ENCODE assay signal across 23 cellular contexts in genomic region chr12:89528434-89528833, GRCh38. TPM values are rescaled to one million over a fixed set of nuclear protein-coding genes. Genes with fewer than 3 reads are reported as not detected.
DNase-seq lines count a peak whose midpoint lies in the region; ATAC-seq, FAIRE-seq and TF ChIP-seq lines count a peak whose summit lies in the region.
"Had no signal": no experiment of that assay in that cellular context is flagged by ENCODE, and none has a peak within 500 bp of the region (broad histone marks: within the 10 kb centered on the region; RNA-seq: fewer than 3 reads in every experiment).

No MANE protein-coding gene starts in this region.

- H3K4me3 Mint-ChIP-seq in CD4-positive, CD25-positive, alpha-beta regulatory T cell = no peak overlapping the region
- H3K4me3 Mint-ChIP-seq: activated CD4-positive, alpha-beta T cell treated with anti-CD3 and anti-CD28 coated beads, Interleukin-2, amount 10 ng/mL, durations not matched to agents 7 days and 5 days; HFFc6; stimulated activated naive CD8-positive, alpha-beta T cell treated with anti-CD3 and anti-CD28 coated beads, Interleukin-15, Interleukin-2, amounts not matched to agents 100 ng/mL and 50 ng/mL, for 24 hours had no signal

- H3K9ac ChIP-seq in BLaER1 treated with 17β-estradiol and CSF1 and Interleukin-3, amounts not matched to agents 10 nM and 100 nM = no peak overlapping the region
- H3K9ac ChIP-seq in K562 (ENCODE audit: insufficient read depth in 1 of 2, low read depth in 2 of 2, low read length in 2 of 2) = no peak overlapping the region

- no peak for TF ChIP-seq RAD21 in K562 (CRISPR knock-in tag; conservative IDR thresholded peaks at IDR 0.05 in 1 of 2, IDR thresholded peaks at IDR 0.05 in 1 of 2)

- in situ Hi-C loops in K562 (cut with MboI) = loop anchor here (5.0 to 25.0 kb wide), 4 partner anchors 56 to 1309 kb away; no protein-coding TSS in a partner anchor
- in situ Hi-C loops in GM13976 (cut with MboI; ENCODE audit: low sequenced_read_pairs, unreplicated experiment) = loop anchor here (5.0 to 25.0 kb wide), 4 partner anchors 56 to 1384 kb away; no protein-coding TSS in a partner anchor

- peak overlapping the region in 3 of 11 experiments; percentile 4 to 36 (median 10); a peak in 1 of 22 replicates for H3K27ac ChIP-seq in BLaER1 treated with 17β-estradiol and CSF1 and Interleukin-3, amounts not matched to agents 10 nM and 100 nM
- no peak overlapping the region for H3K27ac ChIP-seq in CD4-positive, CD25-positive, alpha-beta regulatory T cell (ENCODE audit: insufficient read depth, low read length, poor library complexity, severe bottlenecking)
- 0 out of 3 replicates have a peak overlapping the region, but pooled peaks have one; percentile 20 for H3K27ac ChIP-seq in K562 (ENCODE audit: extremely low read depth, low read depth, low read length)
- H3K27ac ChIP-seq: cardiac muscle cell, ovary, right atrium auricular region had no signal

- peak overlapping the region in 2 of 3 donors; percentile 2 to 52 for H3K27ac Mint-ChIP-seq in CD4-positive, CD25-positive, alpha-beta regulatory T cell
- H3K27ac Mint-ChIP-seq: activated CD4-positive, alpha-beta T cell treated with anti-CD3 and anti-CD28 coated beads, Interleukin-2, amount 10 ng/mL, durations not matched to agents 7 days and 5 days; HFFc6; stimulated activated naive CD8-positive, alpha-beta T cell treated with anti-CD3 and anti-CD28 coated beads, Interleukin-15, Interleukin-2, amounts not matched to agents 100 ng/mL and 50 ng/mL, for 24 hours had no signal

- intact Hi-C loops in K562 (cut with micrococcal nuclease) = loop anchor here (10.0 kb wide), 2 partner anchors 474 to 1384 kb away; partner anchors contain the start of genes CEP290 and TMTC3

- H3K27me3 ChIP-seq in BLaER1 treated with 17β-estradiol and CSF1 and Interleukin-3, amounts not matched to agents 10 nM and 100 nM = no peaks in the 10 kb centered on the region
- no peaks in the 10 kb centered on the region for H3K27me3 ChIP-seq in CD4-positive, CD25-positive, alpha-beta regulatory T cell (ENCODE audit: control insufficient read depth, insufficient read depth, low read length)
- no peaks in the 10 kb centered on the region for H3K27me3 ChIP-seq in K562 (ENCODE audit: control insufficient read depth in 2 of 2, insufficient read depth in 2 of 2, low read length in 2 of 2)
- H3K27me3 ChIP-seq: cardiac muscle cell, ovary, right atrium auricular region had no signal

- WGBS in K562 (ENCODE audit: insufficient coverage, low coverage, missing lambda C conversion rate) = 31% methylated on average over 4 of the region's 4 CpGs

- POLR2A ChIA-PET in K562 (lab: Yijun Ruan, JAX) = no interaction called here

- TF ChIP-seq EP300 in K562 (IDR thresholded peaks at IDR 0.05; ENCODE audit: low read length) = no peak

- no peak overlapping the region for H3K4me3 ChIP-seq in BLaER1 treated with 17β-estradiol and CSF1 and Interleukin-3, amounts not matched to agents 10 nM and 100 nM
- no peak overlapping the region for H3K4me3 ChIP-seq in CD4-positive, CD25-positive, alpha-beta regulatory T cell (ENCODE audit: low read depth, low read length)
- H3K4me3 ChIP-seq in NB4 (ENCODE audit: low read depth, low read length) = no peak overlapping the region
- no peak overlapping the region for H3K4me3 ChIP-seq in K562
- H3K4me3 ChIP-seq: cardiac muscle cell, ovary, right atrium auricular region had no signal

- peak overlapping the region in 9 of 11 experiments; percentile 2 to 97 (median 48); a peak in 12 of 22 replicates for H3K4me2 ChIP-seq in BLaER1 treated with 17β-estradiol and CSF1 and Interleukin-3, amounts not matched to agents 10 nM and 100 nM
- H3K4me2 ChIP-seq in K562 (ENCODE audit: insufficient read depth, low read length) = no peak overlapping the region; the same call in 1 of the 2 replicates

- no peaks in the 10 kb centered on the region for H3K27me3 Mint-ChIP-seq in CD4-positive, CD25-positive, alpha-beta regulatory T cell
- H3K27me3 Mint-ChIP-seq: activated CD4-positive, alpha-beta T cell treated with anti-CD3 and anti-CD28 coated beads, Interleukin-2, amount 10 ng/mL, durations not matched to agents 7 days and 5 days; stimulated activated naive CD8-positive, alpha-beta T cell treated with anti-CD3 and anti-CD28 coated beads, Interleukin-15, Interleukin-2, amounts not matched to agents 100 ng/mL and 50 ng/mL, for 24 hours had no signal

- BruUV-seq in K562 (replicated peaks; lab: Mats Ljungman, UMichigan) = no TSS peak

- peaks cover 15 to 40% (median 26%) of the 10 kb centered on the region in 4 donors for H3K4me1 Mint-ChIP-seq in CD4-positive, CD25-positive, alpha-beta regulatory T cell

- no peak for TF ChIP-seq CTCF in NB4 (IDR thresholded peaks at IDR 0.05; ENCODE audit: low read depth, low read length)
- no peak for TF ChIP-seq CTCF in K562 (IDR thresholded peaks at IDR 0.05 in 2 of 3, conservative IDR thresholded peaks at IDR 0.05 in 1 of 3; ENCODE audit: insufficient read depth in 2 of 3, low read depth in 1 of 3, low read length in 3 of 3)
- TF ChIP-seq CTCF in GM13976 (IDR thresholded peaks at IDR 0.05; ENCODE audit: borderline replicate concordance, control extremely low read depth, extremely low read depth, insufficient read depth, missing control alignments) = no peak

- peaks cover 9 to 44% (median 27%) of the 10 kb centered on the region in 10 experiments for H3K4me1 ChIP-seq in BLaER1 treated with 17β-estradiol and CSF1 and Interleukin-3, amounts not matched to agents 10 nM and 100 nM
- H3K4me1 ChIP-seq in CD4-positive, CD25-positive, alpha-beta regulatory T cell (ENCODE audit: control insufficient read depth, insufficient read depth, low read length, poor library complexity, severe bottlenecking) = peaks cover 7% of the 10 kb centered on the region
- peaks cover 4 to 23% of the 10 kb centered on the region in 2 experiments; a peak in 4 of 5 replicates for H3K4me1 ChIP-seq in K562 (replicated peaks in 1 of 2; ENCODE audit: control insufficient read depth in 2 of 2, insufficient read depth in 2 of 2, low read length in 2 of 2)

- peaks cover 9% of the 10 kb centered on the region for H3K36me3 Mint-ChIP-seq in CD4-positive, CD25-positive, alpha-beta regulatory T cell

- peaks cover 31% of the 10 kb centered on the region for H3K79me2 ChIP-seq in K562 (ENCODE audit: control insufficient read depth, insufficient read depth, low read length)

- DNase-seq in CD4-positive, CD25-positive, alpha-beta regulatory T cell = no peak
- DNase-seq in NB4 (ENCODE audit: low read depth) (peak; percentile 49), K562 (ENCODE audit: extremely low read depth in 1 of 4, low spot score in 3 of 4) (no peak), GM13976 (ENCODE audit: low spot score) (no peak), SIG-M5 (lab: John Stamatoyannopoulos, UW) (no peak)
- DNase-seq: activated CD4-positive, alpha-beta T cell treated with anti-CD3 and anti-CD28 coated beads, Interleukin-2, amount 10 ng/mL, durations not matched to agents 7 days and 5 days; activated gamma-delta T cell; amygdala; COR-L47; dermis blood vessel endothelial cell; DMS79 treated with DMSO at 0.1 percent for 48 hours; HFFc6; NCI-H1436 treated with DMSO at 0.1 percent for 48 hours; NCI-H524; ovary; stimulated activated CD4-positive, alpha-beta T cell treated with anti-CD3 and anti-CD28 coated beads, Interleukin-4, amount 100 ng/mL, for 4 hours; trophoblast cell had no signal

- peaks cover 3 to 7% (median 4%) of the 10 kb centered on the region in 11 experiments; a peak in 19 of 22 replicates for H3K36me3 ChIP-seq in BLaER1 treated with 17β-estradiol and CSF1 and Interleukin-3, amounts not matched to agents 10 nM and 100 nM
- peaks cover 2% of the 10 kb centered on the region for H3K36me3 ChIP-seq in CD4-positive, CD25-positive, alpha-beta regulatory T cell (ENCODE audit: control insufficient read depth, insufficient read depth, low read length)
- peaks cover 4% of the 10 kb centered on the region; the same call in 1 of the 3 replicates for H3K36me3 ChIP-seq in K562 (ENCODE audit: control insufficient read depth, insufficient read depth, low read length)
- H3K36me3 ChIP-seq: cardiac muscle cell, ovary, right atrium auricular region had no signal

- no peak for FAIRE-seq in K562 (lab: Jason Lieb, UNC)

- H4K20me1 ChIP-seq in BLaER1 treated with 17β-estradiol and CSF1 and Interleukin-3, amounts not matched to agents 10 nM and 100 nM = peaks cover 0 to 10% (median under 1%) of the 10 kb centered on the region in 11 experiments; a peak in 10 of 22 replicates
- no peaks in the 10 kb centered on the region for H4K20me1 ChIP-seq in K562 (replicated peaks; ENCODE audit: control insufficient read depth, insufficient read depth, low read length)

- CTCF ChIA-PET in K562 (lab: Yijun Ruan, JAX; ENCODE audit: low intra/inter-chr PET ratio) = interaction anchor here (3.1 kb wide), 1 partner anchor 512 kb away, joined by 19 read pairs; no protein-coding TSS in a partner anchor

- H3K9me3 ChIP-seq in BLaER1 treated with 17β-estradiol and CSF1 and Interleukin-3, amounts not matched to agents 10 nM and 100 nM (replicated peaks in 1 of 11) = peaks cover 0 to 5% (median 0%) of the 10 kb centered on the region in 11 experiments; a peak in 2 of 22 replicates
- no peaks in the 10 kb centered on the region for H3K9me3 ChIP-seq in CD4-positive, CD25-positive, alpha-beta regulatory T cell (ENCODE audit: control insufficient read depth in 2 of 2, low read length in 2 of 2)
- no peaks in the 10 kb centered on the region for H3K9me3 ChIP-seq in K562 (replicated peaks; ENCODE audit: control insufficient read depth, insufficient read depth, low read depth, low read length)
- H3K9me3 ChIP-seq: ovary, right atrium auricular region had no signal

- no peaks in the 10 kb centered on the region for H3K9me3 Mint-ChIP-seq in CD4-positive, CD25-positive, alpha-beta regulatory T cell
- H3K9me3 Mint-ChIP-seq: activated CD4-positive, alpha-beta T cell treated with anti-CD3 and anti-CD28 coated beads, Interleukin-2, amount 10 ng/mL, durations not matched to agents 7 days and 5 days; HFFc6; stimulated activated naive CD8-positive, alpha-beta T cell treated with anti-CD3 and anti-CD28 coated beads, Interleukin-15, Interleukin-2, amounts not matched to agents 100 ng/mL and 50 ng/mL, for 24 hours had no signal

- ATAC-seq in CD4-positive, CD25-positive, alpha-beta regulatory T cell (ENCODE audit: low read depth in 2 of 2) = no peak
- ATAC-seq in K562 (no peak), HG02571 (IDR thresholded peaks at IDR 0.05; ENCODE audit: unreplicated experiment) (no peak), GM19467 (IDR thresholded peaks at IDR 0.05; ENCODE audit: unreplicated experiment) (no peak)

- peak overlapping the region; percentile 73 for H2AFZ ChIP-seq in K562 (ENCODE audit: low read depth, low read length)

- no peaks in the 10 kb centered on the region for H3K9me1 ChIP-seq in K562 (ENCODE audit: control insufficient read depth, insufficient read depth, low read length)

- TF ChIP-seq POLR2A in NB4 (IDR thresholded peaks at IDR 0.05; ENCODE audit: extremely low read depth, insufficient read length) (no peak), K562 (conservative IDR thresholded peaks at IDR 0.05) (no peak)

RNA-seq across cellular contexts. Expression of gene POC1B, which starts 2.6 kb away (rescaled TPM):
- total RNA-seq in CD4-positive, CD25-positive, alpha-beta regulatory T cell = 22.1 TPM
- polyA plus RNA-seq in CD4-positive, CD25-positive, alpha-beta regulatory T cell = 10 to 100 TPM; 28.2 to 38.0 (median 33.3) TPM
- 15.1 and 44.2 TPM in 2 replicates for total RNA-seq in K562 (2011; cell fraction: chromatin; rRNA removed; ENCODE audit: low replicate concordance)
- total RNA-seq in K562 (2011; cell fraction: nucleolus; rRNA removed) = 8.5 and 10.4 TPM in 2 replicates
- total RNA-seq in K562 (2011; cell fraction: nucleoplasm; rRNA removed) = 18.7 and 19.4 TPM in 2 replicates
- total RNA-seq in K562 (2014; rRNA removed) (8.1 and 9.7 TPM in 2 replicates), K562 (2014; rRNA removed; fragmentation: Illumina TruSeq; extraction: Trizol) (15.2 and 16.4 TPM in 2 replicates), K562 (2015; rRNA removed; fragmentation: Illumina TruSeq; extraction: Trizol) (11.2 and 13.5 TPM in 2 replicates), K562 (2021) (10.4 and 10.8 TPM in 2 replicates)
- polyA plus RNA-seq in K562 (2011; rRNA removed) (14.3 and 16.1 TPM in 2 replicates), K562 (2014; fragmentation: Illumina TruSeq; extraction: Trizol) (11.8 and 15.3 TPM in 2 replicates), K562 (2014; fragmentation: Nextera tagmentation; extraction: Ambion mirVana) (1 to 10 TPM; 4.5 to 7.8 TPM), K562 (2014; rRNA removed) (8.0 and 11.2 TPM in 2 replicates)
- 6.5 and 10.5 TPM in 2 replicates for polyA plus RNA-seq in K562 (2011; cell fraction: cytosol; rRNA removed)
- polyA plus RNA-seq in K562 (2011; cell fraction: nucleus; rRNA removed) = 6.8 and 7.4 TPM in 2 replicates
- polyA plus RNA-seq in K562 (2012) = 10.1 and 18.5 TPM in 2 replicates
- polyA minus RNA-seq in K562 (2011; rRNA and poly(A)+ RNA removed) = 30.7 and 37.5 TPM in 2 replicates
- 8.6 and 10.8 TPM in 2 replicates for polyA minus RNA-seq in K562 (2011; cell fraction: cytosol; rRNA and poly(A)+ RNA removed)
- polyA minus RNA-seq in K562 (2011; cell fraction: nucleus; rRNA and poly(A)+ RNA removed) = 15.1 and 21.1 TPM in 2 replicates

RNA-seq across cellular contexts. Expression of gene GALNT4, which starts 3.8 kb away (rescaled TPM):
- 8.8 TPM for total RNA-seq in CD4-positive, CD25-positive, alpha-beta regulatory T cell
- polyA plus RNA-seq in CD4-positive, CD25-positive, alpha-beta regulatory T cell = 1 to 10 TPM; 5.0 to 8.1 (median 5.6) TPM
- 4.4 and 11.7 TPM in 2 replicates for total RNA-seq in K562 (2011; cell fraction: chromatin; rRNA removed; ENCODE audit: low replicate concordance)
- 3.8 TPM in 2 replicates for total RNA-seq in K562 (2011; cell fraction: nucleolus; rRNA removed)
- total RNA-seq in K562 (2011; cell fraction: nucleoplasm; rRNA removed) = 6.3 and 6.6 TPM in 2 replicates
- total RNA-seq in K562 (2014; rRNA removed) (3.0 and 3.4 TPM in 2 replicates), K562 (2014; rRNA removed; fragmentation: Illumina TruSeq; extraction: Trizol) (4.6 and 5.9 TPM in 2 replicates), K562 (2015; rRNA removed; fragmentation: Illumina TruSeq; extraction: Trizol) (3.4 and 3.8 TPM in 2 replicates), K562 (2021) (3.4 and 3.5 TPM in 2 replicates)
- polyA plus RNA-seq in K562 (2011; rRNA removed) (1.6 and 1.9 TPM in 2 replicates), K562 (2014; fragmentation: Illumina TruSeq; extraction: Trizol) (2.3 and 2.5 TPM in 2 replicates), K562 (2014; fragmentation: Nextera tagmentation; extraction: Ambion mirVana) (1 to 10 TPM; 1.2 to 1.3 TPM), K562 (2014; rRNA removed) (1.7 and 3.6 TPM in 2 replicates)
- 0.30 and 1.2 TPM in 2 replicates for polyA plus RNA-seq in K562 (2011; cell fraction: cytosol; rRNA removed)
- polyA plus RNA-seq in K562 (2011; cell fraction: nucleus; rRNA removed) = 0.77 and 1.1 TPM in 2 replicates
- 2.8 and 2.9 TPM in 2 replicates for polyA plus RNA-seq in K562 (2012)
- 3.7 and 4.5 TPM in 2 replicates for polyA minus RNA-seq in K562 (2011; rRNA and poly(A)+ RNA removed)
- 0.27 and 0.86 TPM in 2 replicates for polyA minus RNA-seq in K562 (2011; cell fraction: cytosol; rRNA and poly(A)+ RNA removed)
- polyA minus RNA-seq in K562 (2011; cell fraction: nucleus; rRNA and poly(A)+ RNA removed) = 2.3 and 4.7 TPM in 2 replicates
